15 cellular contexts compared by ENCODE assay signal in genomic region chr1:11138952-11139351, GRCh38. TPM values are rescaled to one million over a fixed set of nuclear protein-coding genes. Genes with fewer than 3 reads are reported as not detected.
DNase-seq lines count a peak whose midpoint lies in the region; ATAC-seq and TF ChIP-seq lines count a peak whose summit lies in the region.
"Had no signal": no experiment of that assay in that cellular context is flagged by ENCODE, and none has a peak within 500 bp of the region (broad histone marks: within the 10 kb centered on the region; RNA-seq: fewer than 3 reads in every experiment).

No MANE protein-coding gene starts in this region.

- H3K9me3 ChIP-seq in osteoblast (ENCODE audit: low read depth, low read length) = no peaks in the 10 kb centered on the region
- H3K9me3 ChIP-seq: heart right ventricle had no signal

- H2AFZ ChIP-seq in osteoblast (ENCODE audit: low read length) = peak overlapping the region; percentile 60

- H3K4me2 ChIP-seq in osteoblast (ENCODE audit: insufficient read depth, low read length) = peak overlapping the region; percentile 50

- ATAC-seq in HG02763 (IDR thresholded peaks at IDR 0.05; ENCODE audit: unreplicated experiment) = no peak
- ATAC-seq: heart right ventricle, T-helper 17 cell had no signal

- H3K36me3 ChIP-seq in osteoblast (ENCODE audit: insufficient read depth, low read length) = peaks cover 32% of the 10 kb centered on the region

- H3K27me3 ChIP-seq in osteoblast (ENCODE audit: insufficient read depth, low read length) = no peaks in the 10 kb centered on the region
- H3K27me3 ChIP-seq: heart right ventricle had no signal

- H3K79me2 ChIP-seq in osteoblast (ENCODE audit: insufficient read depth, low read length) = no peaks in the 10 kb centered on the region

- peak; percentile 34 for DNase-seq in GM04503 (ENCODE audit: low read depth)
- peak; percentile 13 for DNase-seq in RPMI7951 (ENCODE audit: low read depth)
- DNase-seq in choroid plexus epithelial cell (ENCODE audit: low read depth) = peak; percentile 64
- DNase-seq in osteoblast (ENCODE audit: insufficient read length, low spot score, missing footprints) = peak; percentile 93
- DNase-seq in NCI-H1694 treated with DMSO at 0.1 percent for 48 hours (lab: John Stamatoyannopoulos, UW) = no peak
- no peak for DNase-seq in mucosa of gallbladder (ENCODE audit: low spot score)
- DNase-seq: activated CD4-positive, alpha-beta T cell treated with anti-CD3 and anti-CD28 coated beads for 48 hours; CD8-positive, alpha-beta memory T cell; heart right ventricle; NCI-H2081 treated with DMSO at 0.1 percent for 48 hours; NCI-H748 treated with DMSO at 0.1 percent for 48 hours; stimulated activated CD4-positive, alpha-beta T cell treated with anti-CD3 and anti-CD28 coated beads, Interleukin-15, amount 100 ng/mL, for 24 hours; T-helper 17 cell had no signal

- H3K4me1 ChIP-seq in osteoblast (ENCODE audit: insufficient read depth, low read length) = peaks cover 27% of the 10 kb centered on the region

- TF ChIP-seq CTCF in choroid plexus epithelial cell (conservative IDR thresholded peaks at IDR 0.05; ENCODE audit: low read depth, low read length) (no peak), osteoblast (IDR thresholded peaks at IDR 0.05; ENCODE audit: extremely low read depth, low read depth, low read length) (no peak)

- H3K4me3 ChIP-seq in choroid plexus epithelial cell (ENCODE audit: low read depth, low read length) (no peak overlapping the region), osteoblast (ENCODE audit: insufficient read depth, low read length) (peak overlapping the region; percentile 27)
- H3K4me3 ChIP-seq: heart right ventricle had no signal

- H4K20me1 ChIP-seq in osteoblast (ENCODE audit: insufficient read depth, low read length) = peaks cover 3% of the 10 kb centered on the region

- H3K27ac ChIP-seq in osteoblast (ENCODE audit: low read depth, low read length) = peak overlapping the region; percentile 55

RNA-seq across cellular contexts. Expression of gene EXOSC10, which starts 39.3 kb away (rescaled TPM):
- total RNA-seq in RPMI7951 (2014; rRNA removed; shearing (Covaris generic)) = 76.9 and 105 TPM in 2 replicates
- total RNA-seq in osteoblast = 43.4 and 49.5 TPM in 2 replicates
- total RNA-seq in mucosa of gallbladder = 40.1 TPM

RNA-seq across cellular contexts. Expression of gene ANGPTL7, which starts 50.2 kb away (rescaled TPM):
- total RNA-seq in RPMI7951 (2014; rRNA removed; shearing (Covaris generic)) = not detected in 2 replicates
- total RNA-seq in osteoblast = under 0.01 TPM in 1 of 2 replicates, not detected in the other
- total RNA-seq in mucosa of gallbladder = 3.4 TPM
- total RNA-seq: CD8-positive, alpha-beta memory T cell; progenitor cell of endocrine pancreas; T-helper 17 cell had no signal

Comparison
In these comparisons a context has a peak if more than half of its experiments do, and no peak if none do; other contexts are left out.
1. DNase-seq: peak in GM04503 (single experiment), RPMI7951 (single experiment), choroid plexus epithelial cell (single experiment) and osteoblast (single experiment); none in NCI-H1694 treated with DMSO at 0.1 percent for 48 hours (single experiment) and mucosa of gallbladder (single experiment).